20 cellular contexts compared by ENCODE assay signal in the genomic region with DNA sequence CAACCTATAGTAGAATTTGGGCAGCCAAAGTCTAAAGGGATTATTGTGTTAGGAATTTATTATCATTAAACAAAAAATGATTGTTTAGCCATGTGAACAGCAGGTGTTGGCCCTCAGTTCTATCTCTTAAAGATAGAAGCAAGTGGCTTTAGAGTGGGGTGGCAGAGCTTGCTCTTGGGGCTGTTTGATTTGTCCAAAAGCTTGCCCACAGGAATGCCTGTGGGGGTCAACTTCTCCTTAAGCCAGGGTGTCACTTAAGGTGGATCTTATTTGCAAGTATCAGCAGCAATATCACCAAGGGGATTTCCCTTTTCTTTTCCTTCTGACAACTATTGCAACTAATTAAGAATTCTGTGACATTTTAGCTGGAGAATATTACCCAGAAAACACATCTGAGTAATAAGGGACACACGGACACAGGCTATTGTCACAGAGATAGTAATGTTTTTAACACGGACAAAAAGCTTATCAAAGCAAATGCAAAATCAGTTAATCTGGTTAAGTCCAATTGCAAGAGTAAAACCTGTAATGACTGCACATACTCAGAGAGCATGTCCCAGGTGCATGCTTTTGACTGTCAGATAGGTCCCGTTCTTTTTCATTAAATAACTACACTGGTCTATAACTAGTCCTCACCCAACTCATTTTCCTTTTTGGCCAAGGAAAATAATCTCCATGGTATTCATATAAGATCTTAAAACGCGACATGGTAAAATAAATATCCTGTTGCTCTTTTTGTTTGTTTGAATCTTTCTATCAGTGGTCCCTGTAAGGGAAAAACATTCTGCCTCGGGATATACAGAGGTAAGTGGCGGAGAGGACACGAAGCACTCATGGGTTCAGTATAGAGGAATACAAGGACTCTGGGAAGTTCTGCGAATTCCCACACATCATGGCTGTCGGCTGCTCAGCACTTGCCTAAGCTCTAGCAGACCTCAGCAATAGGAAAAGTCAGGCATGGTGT.
DNase-seq lines count a peak whose midpoint lies in the region; ATAC-seq and TF ChIP-seq lines count a peak whose summit lies in the region.
"Had no signal": no experiment of that assay in that cellular context is flagged by ENCODE, and none has a peak within 500 bp of the region (broad histone marks: within the 10 kb centered on the region; RNA-seq: fewer than 3 reads in every experiment).

No MANE protein-coding gene starts in this region.

- DNase-seq in activated T-cell treated with anti-CD3 and anti-CD28 coated beads, Interleukin-2, amount 50 U/mL, for 72 hours, result no peak
- DNase-seq in activated T-cell treated with anti-CD3 and anti-CD28 coated beads for 4 hours (no peak), HL-60 (ENCODE audit: low read depth in 1 of 2, low spot score in 1 of 2) (no peak), esophagus muscularis mucosa (ENCODE audit: extremely low spot score) (no peak), stomach (no peak), NCI-H774 (lab: John Stamatoyannopoulos, UW) (no peak), endothelial cell (ENCODE audit: low spot score) (no peak)
- no peak for DNase-seq in activated CD8-positive, alpha-beta memory T cell treated with anti-CD3 and anti-CD28 coated beads, Interleukin-2, amount 50 U/mL, for 4 hours
- DNase-seq: activated B cell treated with CpG ODN at 0.5 μM for 24 hours; brain microvascular endothelial cell; DMS79; effector memory CD4-positive, alpha-beta T cell; NCI-H1092; NCI-H2029; NCI-H226; NCI-H748 treated with DMSO at 0.1 percent for 48 hours; Right ventricle myocardium superior; T-helper 9 cell; transverse colon had no signal

- no peak for TF ChIP-seq EP300 in esophagus muscularis mucosa (IDR thresholded peaks at IDR 0.05)
- TF ChIP-seq EP300 in stomach (IDR thresholded peaks at IDR 0.05), result no peak

- H3K36me3 ChIP-seq in esophagus muscularis mucosa (no peaks in the 10 kb centered on the region), stomach (no peaks in the 10 kb centered on the region)
- H3K36me3 ChIP-seq: brain microvascular endothelial cell, transverse colon had no signal

- peak overlapping the region in 1 of 2 donors; percentile 12 for H3K4me3 Mint-ChIP-seq in activated T-cell treated with anti-CD3 and anti-CD28 coated beads, Interleukin-2, amount 50 U/mL, for 72 hours
- no peak overlapping the region for H3K4me3 Mint-ChIP-seq in endothelial cell (ENCODE audit: unreplicated experiment)
- H3K4me3 Mint-ChIP-seq: activated B cell treated with CpG ODN at 0.5 μM for 24 hours had no signal

- peaks cover 20% of the 10 kb centered on the region for H3K4me1 Mint-ChIP-seq in activated T-cell treated with anti-CD3 and anti-CD28 coated beads, Interleukin-2, amount 50 U/mL, for 72 hours (ENCODE audit: low read depth)
- peaks cover 16% of the 10 kb centered on the region for H3K4me1 Mint-ChIP-seq in endothelial cell (ENCODE audit: unreplicated experiment)

- intact Hi-C loops in esophagus muscularis mucosa (cut with DNase I), result no loop called here
- intact Hi-C loops in stomach (cut with DNase I; ENCODE audit: low total_unique reads), result no loop called here

- peaks cover 26 to 33% (median 29%) of the 10 kb centered on the region in 4 donors for H3K4me1 ChIP-seq in esophagus muscularis mucosa
- H3K4me1 ChIP-seq in stomach, result peaks cover 16 to 26% (median 23%) of the 10 kb centered on the region in 4 donors
- H3K4me1 ChIP-seq: parathyroid adenoma had no signal

- no peaks in the 10 kb centered on the region for H3K36me3 Mint-ChIP-seq in activated T-cell treated with anti-CD3 and anti-CD28 coated beads, Interleukin-2, amount 50 U/mL, for 72 hours (ENCODE audit: insufficient read depth in 2 of 2)
- H3K36me3 Mint-ChIP-seq in endothelial cell (ENCODE audit: low read depth, unreplicated experiment), result no peaks in the 10 kb centered on the region

- H3K9me3 ChIP-seq in esophagus muscularis mucosa, result no peaks in the 10 kb centered on the region
- H3K9me3 ChIP-seq in stomach, result no peaks in the 10 kb centered on the region
- H3K9me3 ChIP-seq: transverse colon had no signal

- H3K27ac Mint-ChIP-seq in activated T-cell treated with anti-CD3 and anti-CD28 coated beads, Interleukin-2, amount 50 U/mL, for 72 hours, result peak overlapping the region; percentile 85
- no peak overlapping the region for H3K27ac Mint-ChIP-seq in endothelial cell (ENCODE audit: unreplicated experiment)
- H3K27ac Mint-ChIP-seq: activated B cell treated with CpG ODN at 0.5 μM for 24 hours had no signal

- peak; percentile 10 to 47 for ATAC-seq in activated T-cell treated with anti-CD3 and anti-CD28 coated beads, Interleukin-2, amount 50 U/mL, for 72 hours (replicated peaks in 1 of 2)

- no peaks in the 10 kb centered on the region for H3K27me3 ChIP-seq in HL-60 (ENCODE audit: insufficient read depth, poor library complexity, severe bottlenecking)
- no peaks in the 10 kb centered on the region for H3K27me3 ChIP-seq in esophagus muscularis mucosa
- no peaks in the 10 kb centered on the region for H3K27me3 ChIP-seq in stomach
- H3K27me3 ChIP-seq: brain microvascular endothelial cell, transverse colon had no signal

- no peak for TF ChIP-seq CTCF in HL-60 (IDR thresholded peaks at IDR 0.05; ENCODE audit: insufficient read depth, low read length)
- no peak for TF ChIP-seq CTCF in esophagus muscularis mucosa (IDR thresholded peaks at IDR 0.05)
- no peak for TF ChIP-seq CTCF in stomach (IDR thresholded peaks at IDR 0.05)
- TF ChIP-seq CTCF in endothelial cell (IDR thresholded peaks at IDR 0.05; ENCODE audit: unreplicated experiment), result no peak

- H3K9me3 Mint-ChIP-seq in activated T-cell treated with anti-CD3 and anti-CD28 coated beads, Interleukin-2, amount 50 U/mL, for 72 hours, result no peaks in the 10 kb centered on the region
- no peaks in the 10 kb centered on the region for H3K9me3 Mint-ChIP-seq in endothelial cell (ENCODE audit: unreplicated experiment)
- H3K9me3 Mint-ChIP-seq: activated B cell treated with CpG ODN at 0.5 μM for 24 hours had no signal

- H3K4me3 ChIP-seq in HL-60 (replicated peaks; ENCODE audit: insufficient read depth, low read length), result no peak overlapping the region
- no peak overlapping the region for H3K4me3 ChIP-seq in esophagus muscularis mucosa
- no peak overlapping the region for H3K4me3 ChIP-seq in stomach
- H3K4me3 ChIP-seq: transverse colon had no signal

- WGBS in esophagus muscularis mucosa, result 96% methylated on average over 10 of the region's 10 CpGs
- WGBS in stomach, 5 donors, result 83 to 93% (median 85%) methylated on average over 10 of the region's 10 CpGs

- TF ChIP-seq POLR2A in esophagus muscularis mucosa (IDR thresholded peaks at IDR 0.05; ENCODE audit: low read depth) (no peak), stomach (IDR thresholded peaks at IDR 0.05) (no peak)

- H3K27ac ChIP-seq in HL-60 (replicated peaks) (peak overlapping the region; percentile 68), esophagus muscularis mucosa (replicated peaks in 1 of 4) (peak overlapping the region in 3 of 4 donors; percentile 36 to 74 (median 48)), stomach (peak overlapping the region in 3 of 5 donors; percentile 21 to 83 (median 79))
- H3K27ac ChIP-seq: brain microvascular endothelial cell, parathyroid adenoma had no signal

- H3K27me3 Mint-ChIP-seq in activated T-cell treated with anti-CD3 and anti-CD28 coated beads, Interleukin-2, amount 50 U/mL, for 72 hours (ENCODE audit: low read depth), result no peaks in the 10 kb centered on the region
- peaks cover 4% of the 10 kb centered on the region for H3K27me3 Mint-ChIP-seq in endothelial cell (ENCODE audit: unreplicated experiment)
- H3K27me3 Mint-ChIP-seq: activated B cell treated with CpG ODN at 0.5 μM for 24 hours had no signal
